ENCODE assay signal across 19 cellular contexts in genomic region chr7:143929224-143929920, GRCh38. TPM values are rescaled to one million over a fixed set of nuclear protein-coding genes. Genes with fewer than 3 reads are reported as not detected.
DNase-seq lines count a peak whose midpoint lies in the region; ATAC-seq, FAIRE-seq and TF ChIP-seq lines count a peak whose summit lies in the region.
"Had no signal": no experiment of that assay in that cellular context is flagged by ENCODE, and none has a peak within 500 bp of the region (broad histone marks: within the 10 kb centered on the region; RNA-seq: fewer than 3 reads in every experiment).

No MANE protein-coding gene starts in this region.

- whole genome bisulfite sequencing in endodermal cell (ENCODE audit: insufficient coverage in 1 of 2, insufficient read length in 1 of 2), 2 experiments = 88% methylated on average over 1 of the region's 1 CpG; no CpG with 5 or more reads in 1 of the 2 experiments

- TF ChIP-seq CTCF in bronchial epithelial cell (IDR thresholded peaks at IDR 0.05; ENCODE audit: insufficient read depth, low read length, severe bottlenecking) (no peak), lower lobe of right lung (IDR thresholded peaks at IDR 0.05) (no peak), endodermal cell (conservative IDR thresholded peaks at IDR 0.05) (no peak)

- peaks cover 17% of the 10 kb centered on the region for H3K4me1 Mint-ChIP-seq in endodermal cell
- H3K4me1 Mint-ChIP-seq: nephron progenitor cell, WTC11 had no signal

- no peaks in the 10 kb centered on the region for H3K9me3 Mint-ChIP-seq in endodermal cell
- H3K9me3 Mint-ChIP-seq: activated naive CD4-positive, alpha-beta T cell treated with anti-CD3 and anti-CD28 coated beads, Interleukin-2, amount 10 ng/mL, durations not matched to agents 7 days and 5 days; WTC11 had no signal

- no peak overlapping the region for H3K4me3 ChIP-seq in bronchial epithelial cell (ENCODE audit: low read depth, low read length)
- no peak overlapping the region for H3K4me3 ChIP-seq in lower lobe of right lung
- no peak overlapping the region for H3K4me3 ChIP-seq in endodermal cell (ENCODE audit: low read length)
- H3K4me3 ChIP-seq: gastrocnemius medialis, smooth muscle cell had no signal

- intact Hi-C loops in lower lobe of right lung (cut with DNase I) = no loop called here

- FAIRE-seq in bronchial epithelial cell (lab: Jason Lieb, UNC) = no peak

- H3K27ac Mint-ChIP-seq in endodermal cell = no peak overlapping the region
- H3K27ac Mint-ChIP-seq: activated naive CD4-positive, alpha-beta T cell treated with anti-CD3 and anti-CD28 coated beads, Interleukin-2, amount 10 ng/mL, durations not matched to agents 7 days and 5 days; dendritic cell treated with granulocyte-macrophage colony-stimulating factor and Interleukin-4, amounts not matched to agents 40 ng/mL and 50 ng/mL, for 4 days; nephron progenitor cell; WTC11 had no signal

- H3K9me3 ChIP-seq in lower lobe of right lung = no peaks in the 10 kb centered on the region
- H3K9me3 ChIP-seq in endodermal cell (ENCODE audit: control insufficient read depth, low read length) = no peaks in the 10 kb centered on the region
- H3K9me3 ChIP-seq: gastrocnemius medialis had no signal

- H3K27me3 Mint-ChIP-seq in endodermal cell (ENCODE audit: insufficient read depth) = no peaks in the 10 kb centered on the region
- H3K27me3 Mint-ChIP-seq: dendritic cell treated with granulocyte-macrophage colony-stimulating factor and Interleukin-4, amounts not matched to agents 40 ng/mL and 50 ng/mL, for 4 days had no signal

- no peak overlapping the region for H3K4me3 Mint-ChIP-seq in endodermal cell
- H3K4me3 Mint-ChIP-seq: activated naive CD4-positive, alpha-beta T cell treated with anti-CD3 and anti-CD28 coated beads, Interleukin-2, amount 10 ng/mL, durations not matched to agents 7 days and 5 days; dendritic cell treated with granulocyte-macrophage colony-stimulating factor and Interleukin-4, amounts not matched to agents 40 ng/mL and 50 ng/mL, for 4 days; nephron progenitor cell; WTC11 had no signal

- H3K36me3 ChIP-seq in bronchial epithelial cell (ENCODE audit: control insufficient read depth, insufficient read depth, low read length) = no peaks in the 10 kb centered on the region
- no peaks in the 10 kb centered on the region for H3K36me3 ChIP-seq in lower lobe of right lung
- H3K36me3 ChIP-seq in endodermal cell (ENCODE audit: control insufficient read depth, insufficient read depth, low read length) = no peaks in the 10 kb centered on the region
- H3K36me3 ChIP-seq: gastrocnemius medialis had no signal

- no peak overlapping the region for H3K9ac ChIP-seq in endodermal cell (ENCODE audit: extremely low read depth, low read length, poor library complexity, severe bottlenecking)

- peak; percentile 72 for ATAC-seq in GM18511 (IDR thresholded peaks at IDR 0.05; ENCODE audit: unreplicated experiment)
- ATAC-seq in HG03342 (IDR thresholded peaks at IDR 0.05; ENCODE audit: unreplicated experiment) = peak; percentile 69
- ATAC-seq in lower lobe of right lung = no peak
- ATAC-seq: gastrocnemius medialis, HCT116, WTC11 had no signal

- H3K27ac ChIP-seq in lower lobe of right lung (no peak overlapping the region), endodermal cell (ENCODE audit: low read depth, low read length) (no peak overlapping the region)
- H3K27ac ChIP-seq: gastrocnemius medialis had no signal

- H3K27me3 ChIP-seq in bronchial epithelial cell (ENCODE audit: control insufficient read depth, insufficient read depth, low read length) (no peaks in the 10 kb centered on the region), lower lobe of right lung (ENCODE audit: low read depth) (no peaks in the 10 kb centered on the region), endodermal cell (ENCODE audit: control insufficient read depth, insufficient read depth, low read length, poor library complexity, severe bottlenecking) (no peaks in the 10 kb centered on the region)
- H3K27me3 ChIP-seq: gastrocnemius medialis had no signal

- H3K36me3 Mint-ChIP-seq in endodermal cell (ENCODE audit: low read depth) = no peaks in the 10 kb centered on the region
- H3K36me3 Mint-ChIP-seq: activated naive CD4-positive, alpha-beta T cell treated with anti-CD3 and anti-CD28 coated beads, Interleukin-2, amount 10 ng/mL, durations not matched to agents 7 days and 5 days; WTC11 had no signal

- peak; percentile 68 for DNase-seq in Ammon's horn (ENCODE audit: low spot score)
- DNase-seq in bronchial epithelial cell (ENCODE audit: low read depth) = peak; percentile 29
- no peak for DNase-seq in stimulated activated naive CD4-positive, alpha-beta T cell (lab: John Stamatoyannopoulos, UW)
- no peak for DNase-seq in Kasumi-1 (lab: John Stamatoyannopoulos, UW)
- no peak for DNase-seq in lower lobe of right lung
- no peak for DNase-seq in endodermal cell
- DNase-seq: activated naive CD4-positive, alpha-beta T cell treated with anti-CD3 and anti-CD28 coated beads, Interleukin-2, amount 10 ng/mL, durations not matched to agents 7 days and 5 days; C1 segment of cervical spinal cord; gastrocnemius medialis; kidney glomerular epithelial cell; NCI-H524; nephron progenitor cell; SHP77 had no signal

- no peaks in the 10 kb centered on the region for H3K4me1 ChIP-seq in lower lobe of right lung
- H3K4me1 ChIP-seq in endodermal cell (ENCODE audit: control insufficient read depth, insufficient read depth, low read length) = no peaks in the 10 kb centered on the region
- H3K4me1 ChIP-seq: gastrocnemius medialis had no signal

RNA-seq across cellular contexts. Expression of gene OR2F2, which starts 5.7 kb away (rescaled TPM):
- total RNA-seq in bronchial epithelial cell (not detected in 2 replicates), lower lobe of right lung (not detected), endodermal cell (not detected)
- polyA plus RNA-seq in endodermal cell (2013, experiment 1 of 2) = not detected
- polyA plus RNA-seq in endodermal cell (2013, experiment 2 of 2) = not detected
- total RNA-seq: gastrocnemius medialis, smooth muscle cell, WTC11 had no signal
- polyA plus RNA-seq: smooth muscle cell had no signal

RNA-seq across cellular contexts. Expression of gene OR2F1, which starts 25.3 kb away (rescaled TPM):
- total RNA-seq in bronchial epithelial cell (not detected in 2 replicates), lower lobe of right lung (not detected), endodermal cell (not detected)
- not detected for polyA plus RNA-seq in endodermal cell (2013, experiment 1 of 2)
- polyA plus RNA-seq in endodermal cell (2013, experiment 2 of 2) = not detected
- total RNA-seq: gastrocnemius medialis, smooth muscle cell, WTC11 had no signal
- polyA plus RNA-seq: smooth muscle cell had no signal

RNA-seq across cellular contexts. Expression of gene TCAF1, which starts 27.4 kb away (rescaled TPM):
- total RNA-seq in bronchial epithelial cell (12.3 and 17.6 TPM in 2 replicates), lower lobe of right lung (43.3 TPM), endodermal cell (100 to 1,000 TPM in 1 of 2 donors, 10 to 100 TPM in 1; 67.7 to 123 TPM)
- polyA plus RNA-seq in endodermal cell (2013, experiment 1 of 2) = 79.2 TPM
- polyA plus RNA-seq in endodermal cell (2013, experiment 2 of 2) = 85.0 TPM

Comparison
In these comparisons a context has a peak if more than half of its experiments do, and no peak if none do; other contexts are left out.
1. DNase-seq: peak in Ammon's horn (single experiment) and bronchial epithelial cell (single experiment); none in stimulated activated naive CD4-positive, alpha-beta T cell (0 of 6), Kasumi-1 (0 of 2), lower lobe of right lung (single experiment) and endodermal cell (single experiment).
2. ATAC-seq: peak in GM18511 (single experiment) and HG03342 (single experiment); none in lower lobe of right lung (0 of 2).